Comparison of ENCODE assay signal across 17 cellular contexts in the genomic region with DNA sequence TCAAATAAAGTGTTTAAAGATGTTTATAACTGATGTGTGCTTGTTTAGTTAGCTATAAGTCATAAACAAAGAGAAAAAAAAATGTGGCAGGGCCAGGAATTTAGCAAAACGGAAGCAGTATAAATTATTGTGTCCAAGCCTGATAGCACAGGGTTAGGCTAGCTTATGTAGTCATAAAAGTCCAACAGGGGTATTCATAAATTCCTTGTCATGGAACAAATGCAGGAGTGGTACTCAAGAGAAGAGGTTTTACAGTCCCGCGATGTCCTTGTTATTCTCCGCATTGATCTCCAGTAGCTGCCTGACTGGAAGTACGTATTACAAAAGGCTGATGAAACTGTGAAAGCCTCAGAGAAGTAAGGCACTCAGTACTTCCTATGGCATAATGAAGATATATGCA.
"Had no signal": no experiment of that assay in that cellular context is flagged by ENCODE, and none has a peak within 500 bp of the region (broad histone marks: within the 10 kb centered on the region; RNA-seq: fewer than 3 reads in every experiment).

No MANE protein-coding gene starts in this region.

- H3K9me3 ChIP-seq: SJSA1 had no signal

- H3K27ac ChIP-seq: SJSA1, SK-N-MC had no signal

- H3K36me3 ChIP-seq: SJSA1 had no signal

- ATAC-seq: HepG2 had no signal

- H3K27me3 ChIP-seq: SJSA1 had no signal

- H3K4me3 ChIP-seq: SJSA1, SK-N-MC had no signal

- DNase-seq: IMR-90, Karpas-422, KG1, MM.1S, NCI-H1092 treated with DMSO at 0.1 percent for 48 hours, NCI-H1436, NCI-H187, NCI-H2029, NCI-H2081 treated with DMSO at 0.1 percent for 48 hours, NCI-H2227 treated with DMSO at 0.1 percent for 48 hours, NCI-H526, Right ventricle myocardium superior, RPMI8226, SIG-M5 had no signal
